ENCODE assay signal across 10 cellular contexts in the genomic region with DNA sequence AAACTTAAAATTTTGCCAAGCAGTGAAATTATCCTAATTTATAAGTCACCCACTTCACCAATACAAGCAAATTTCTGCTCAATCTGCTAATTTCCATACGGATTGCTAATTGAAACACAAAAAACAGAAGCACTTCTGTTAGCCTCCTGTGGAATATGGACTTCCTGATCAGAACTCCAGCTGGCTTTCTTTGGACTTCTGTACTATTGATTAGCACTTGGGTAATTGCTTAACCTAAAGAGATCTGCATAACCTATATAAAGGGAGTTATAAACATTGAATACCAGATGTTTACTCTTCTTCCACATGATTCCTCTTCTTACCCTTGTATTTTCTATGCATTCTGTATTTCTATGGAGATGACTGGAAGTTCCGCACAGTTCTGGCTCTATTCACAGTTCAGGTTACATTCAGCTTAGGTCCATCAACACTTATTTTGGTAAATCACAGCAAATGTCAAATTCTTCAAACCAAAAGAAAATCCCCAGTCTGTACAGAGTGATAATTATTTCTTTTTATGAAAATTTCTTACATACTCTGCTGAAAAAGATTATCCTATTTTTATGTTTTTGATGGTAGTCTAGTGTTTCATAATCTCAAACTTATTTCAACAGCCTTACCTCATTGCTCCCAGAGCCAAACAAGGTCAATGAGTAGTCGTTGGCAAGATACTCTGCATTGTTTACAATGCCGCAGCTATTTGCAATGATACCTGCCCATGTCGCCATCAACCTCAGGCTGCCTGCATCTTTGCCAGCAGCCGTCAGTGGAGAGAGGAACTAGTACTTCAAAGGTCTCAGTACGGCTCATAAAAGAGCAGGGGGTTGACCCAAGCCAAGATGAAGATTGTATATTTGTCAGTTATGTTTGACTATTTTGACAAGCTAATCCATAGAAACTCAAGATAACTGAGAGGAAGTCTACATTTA.
DNase-seq lines count a peak whose midpoint lies in the region; ATAC-seq and TF ChIP-seq lines count a peak whose summit lies in the region.
"Had no signal": no experiment of that assay in that cellular context is flagged by ENCODE, and none has a peak within 500 bp of the region (broad histone marks: within the 10 kb centered on the region; RNA-seq: fewer than 3 reads in every experiment).

No MANE protein-coding gene starts in this region.

- no peaks in the 10 kb centered on the region for H3K9me3 ChIP-seq in Panc1 (ENCODE audit: control insufficient read depth, insufficient read depth, low read depth, low read length)
- H3K9me3 ChIP-seq: uterus had no signal

- TF ChIP-seq CTCF in Panc1 (IDR thresholded peaks at IDR 0.05) = no peak
- no peak for TF ChIP-seq CTCF in foreskin keratinocyte (conservative IDR thresholded peaks at IDR 0.05)
- no peak for TF ChIP-seq CTCF in type B pancreatic cell (conservative IDR thresholded peaks at IDR 0.05)

- in situ Hi-C loops in Panc1 (cut with HindIII; ENCODE audit: low pct_unique_long_range_greater_than_20kb, low sequenced_read_pairs) = no loop called here

- H3K9me3 Mint-ChIP-seq in type B pancreatic cell = peaks cover 8% of the 10 kb centered on the region
- H3K9me3 Mint-ChIP-seq: activated naive CD4-positive, alpha-beta T cell treated with anti-CD3 and anti-CD28 coated beads for 36 hours had no signal

- DNase-seq in NCI-H748 (lab: John Stamatoyannopoulos, UW; ENCODE audit: unreplicated experiment) (peak; percentile 36), NCI-H748 treated with DMSO at 0.1 percent for 48 hours (lab: John Stamatoyannopoulos, UW) (no peak), Panc1 (ENCODE audit: low read depth, low spot score) (peak; percentile 64), foreskin keratinocyte (peak; percentile 47 to 76), type B pancreatic cell (ENCODE audit: extremely low spot score, unreplicated experiment) (no peak), COR-L47 (lab: John Stamatoyannopoulos, UW) (no peak), RKO (ENCODE audit: low spot score) (no peak)
- DNase-seq: activated naive CD4-positive, alpha-beta T cell treated with anti-CD3 and anti-CD28 coated beads for 36 hours had no signal

- H3K27ac ChIP-seq in Panc1 (ENCODE audit: low read length) = peak overlapping the region; percentile 31; the same call in 1 of the 2 replicates
- no peak overlapping the region for H3K27ac ChIP-seq in foreskin keratinocyte

- POLR2A ChIA-PET in Panc1 (lab: Charles Lee) = no interaction called here

- intact Hi-C loops in Panc1 (cut with micrococcal nuclease; ENCODE audit: unreplicated experiment) = no loop called here

- H3K4me1 ChIP-seq in Panc1 (ENCODE audit: control insufficient read depth, insufficient read depth, low read length) = peaks cover 7% of the 10 kb centered on the region
- peaks cover 20% of the 10 kb centered on the region for H3K4me1 ChIP-seq in foreskin keratinocyte
- H3K4me1 ChIP-seq: uterus had no signal

- H3K4me3 ChIP-seq in Panc1 (ENCODE audit: low read depth in 2 of 2, low read length in 2 of 2) = no peak overlapping the region
- H3K4me3 ChIP-seq: uterus had no signal

- H3K4me3 Mint-ChIP-seq in type B pancreatic cell = no peak overlapping the region
- H3K4me3 Mint-ChIP-seq: activated naive CD4-positive, alpha-beta T cell treated with anti-CD3 and anti-CD28 coated beads for 36 hours had no signal

- peak; percentile 84 for ATAC-seq in Panc1
- ATAC-seq in foreskin keratinocyte = peak; percentile 65
- ATAC-seq in HG02763 (IDR thresholded peaks at IDR 0.05; ENCODE audit: unreplicated experiment) = no peak

- H3K27ac Mint-ChIP-seq in type B pancreatic cell = peak overlapping the region; percentile 30
- H3K27ac Mint-ChIP-seq: activated naive CD4-positive, alpha-beta T cell treated with anti-CD3 and anti-CD28 coated beads for 36 hours had no signal

- peaks cover 7% of the 10 kb centered on the region for H3K4me1 Mint-ChIP-seq in type B pancreatic cell (ENCODE audit: unreplicated experiment)

- CTCF ChIA-PET in Panc1 (lab: Charles Lee) = no interaction called here

- H3K36me3 Mint-ChIP-seq in type B pancreatic cell = no peaks in the 10 kb centered on the region

- H3K27me3 ChIP-seq in Panc1 (ENCODE audit: control insufficient read depth, insufficient read depth, low read length) (no peaks in the 10 kb centered on the region), foreskin keratinocyte (no peaks in the 10 kb centered on the region)
- H3K27me3 ChIP-seq: uterus had no signal

- no peaks in the 10 kb centered on the region for H3K27me3 Mint-ChIP-seq in type B pancreatic cell

- no TSS peak for BruUV-seq in Panc1 (replicated peaks; lab: Mats Ljungman, UMichigan)

- H3K36me3 ChIP-seq in Panc1 (ENCODE audit: control insufficient read depth, insufficient read depth, low read length) = no peaks in the 10 kb centered on the region
- H3K36me3 ChIP-seq: uterus had no signal

Comparison
In these comparisons a context has a peak if more than half of its experiments do, and no peak if none do; other contexts are left out.
1. DNase-seq: peak in NCI-H748 (single experiment), Panc1 (single experiment) and foreskin keratinocyte (2 of 2); none in NCI-H748 treated with DMSO at 0.1 percent for 48 hours (single experiment), type B pancreatic cell (single experiment), COR-L47 (single experiment) and RKO (single experiment).